8 cellular contexts compared by ENCODE assay signal in the genomic region with DNA sequence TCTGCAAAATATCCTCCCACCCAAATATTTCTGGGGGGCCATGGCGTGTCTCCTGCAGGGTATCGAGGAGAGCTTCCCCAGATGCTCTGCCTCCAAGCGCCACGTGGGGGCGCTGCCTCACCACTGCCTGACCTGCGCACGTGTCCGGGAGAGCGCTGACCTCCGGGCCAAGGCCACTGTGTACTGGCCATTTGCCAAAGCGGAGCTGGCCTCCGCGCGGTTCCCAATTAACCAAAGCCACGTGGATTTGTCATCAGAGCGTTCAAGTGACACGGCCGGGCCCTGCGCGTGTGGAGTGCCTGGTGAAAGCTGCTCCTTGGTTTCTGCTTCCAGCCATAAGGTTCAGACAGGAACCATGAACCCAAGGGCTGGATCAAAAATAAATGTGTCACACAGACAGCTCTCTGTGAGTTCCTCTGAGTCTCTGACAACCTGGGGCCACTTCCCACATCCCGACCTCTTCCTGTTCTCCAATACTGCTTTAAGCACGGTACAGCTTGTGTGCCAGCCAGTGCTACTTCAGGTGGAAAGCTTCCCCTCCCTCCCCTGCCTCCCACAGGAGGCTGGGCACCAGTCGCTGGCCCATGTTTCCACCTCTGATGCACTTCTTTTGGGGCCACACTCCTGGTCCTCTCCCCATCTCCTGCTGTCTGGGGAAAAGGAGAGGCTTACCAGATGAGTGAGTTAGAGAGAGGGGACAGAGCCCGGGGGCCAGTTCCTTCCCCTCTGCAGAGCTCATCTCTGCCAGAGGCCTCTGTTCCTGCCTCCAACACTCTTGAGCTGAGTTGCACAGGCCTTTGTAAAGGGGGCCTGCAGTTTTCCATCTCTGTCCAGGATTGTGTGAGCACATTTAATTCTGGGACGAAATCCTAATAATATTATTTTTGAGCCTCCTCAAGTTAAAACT. TPM values are rescaled to one million over a fixed set of nuclear protein-coding genes. Genes with fewer than 3 reads are reported as not detected.
DNase-seq lines count a peak whose midpoint lies in the region; ATAC-seq and TF ChIP-seq lines count a peak whose summit lies in the region.

No MANE protein-coding gene starts in this region.

- H3K4me1 ChIP-seq in BLaER1 (peaks cover 10% of the 10 kb centered on the region), RWPE2 (ENCODE audit: insufficient read depth, poor library complexity, severe bottlenecking) (no peaks in the 10 kb centered on the region)

- no peaks in the 10 kb centered on the region for H3K9me3 Mint-ChIP-seq in natural killer cell treated with Interleukin-12 subunit alpha and Interleukin-12 subunit beta and Interleukin-15 and Interleukin-18, amount 100 ng/mL, for 72 hours

- no peaks in the 10 kb centered on the region for H3K36me3 Mint-ChIP-seq in natural killer cell treated with Interleukin-12 subunit alpha and Interleukin-12 subunit beta and Interleukin-15 and Interleukin-18, amount 100 ng/mL, for 72 hours

- no peaks in the 10 kb centered on the region for H3K27me3 ChIP-seq in BLaER1
- H3K27me3 ChIP-seq in RWPE2 (ENCODE audit: insufficient read depth, poor library complexity, severe bottlenecking), result no peaks in the 10 kb centered on the region

- no peak overlapping the region for H3K27ac Mint-ChIP-seq in natural killer cell treated with Interleukin-12 subunit alpha and Interleukin-12 subunit beta and Interleukin-15 and Interleukin-18, amount 100 ng/mL, for 72 hours

- peaks cover 0 to 2% of the 10 kb centered on the region in 2 donors for H3K4me1 Mint-ChIP-seq in natural killer cell treated with Interleukin-12 subunit alpha and Interleukin-12 subunit beta and Interleukin-15 and Interleukin-18, amount 100 ng/mL, for 72 hours (ENCODE audit: low read depth in 2 of 2)

- no peaks in the 10 kb centered on the region for H4K20me1 ChIP-seq in BLaER1

- H3K4me2 ChIP-seq in BLaER1, result peak overlapping the region; percentile 47

- H3K9me3 ChIP-seq in BLaER1 (no peaks in the 10 kb centered on the region), RWPE2 (ENCODE audit: severe bottlenecking) (no peaks in the 10 kb centered on the region)

- peak; percentile 81 for ATAC-seq in GM18505 (IDR thresholded peaks at IDR 0.05; ENCODE audit: unreplicated experiment)
- ATAC-seq in HG03378 (IDR thresholded peaks at IDR 0.05; ENCODE audit: unreplicated experiment), result peak; percentile 71
- peak; percentile 55; the same call in 2 of the 3 replicates for ATAC-seq in RWPE2 (ENCODE audit: low read depth)
- peak; percentile 85 for ATAC-seq in esophagus mucosa
- ATAC-seq in natural killer cell treated with Interleukin-12 subunit alpha and Interleukin-12 subunit beta and Interleukin-15 and Interleukin-18, amount 100 ng/mL, for 72 hours, result peak; percentile 58 to 72
- no peak for ATAC-seq in HG03045 (IDR thresholded peaks at IDR 0.05; ENCODE audit: unreplicated experiment)
- ATAC-seq in HG03135 (IDR thresholded peaks at IDR 0.05; ENCODE audit: unreplicated experiment), result no peak

- TF ChIP-seq CTCF in RWPE2 (IDR thresholded peaks at IDR 0.05; ENCODE audit: poor library complexity, severe bottlenecking), result peak; percentile 86

- H3K27me3 Mint-ChIP-seq in natural killer cell treated with Interleukin-12 subunit alpha and Interleukin-12 subunit beta and Interleukin-15 and Interleukin-18, amount 100 ng/mL, for 72 hours, result peaks cover 0 to 3% of the 10 kb centered on the region in 2 donors

- H3K36me3 ChIP-seq in BLaER1 (no peaks in the 10 kb centered on the region), RWPE2 (ENCODE audit: low read depth) (no peaks in the 10 kb centered on the region)

- no peak for TF ChIP-seq POLR2A in GM18505 (IDR thresholded peaks at IDR 0.05; ENCODE audit: borderline replicate concordance, extremely low read depth, insufficient read depth, insufficient read length)

- no peak overlapping the region for H3K4me3 Mint-ChIP-seq in natural killer cell treated with Interleukin-12 subunit alpha and Interleukin-12 subunit beta and Interleukin-15 and Interleukin-18, amount 100 ng/mL, for 72 hours

- H3K27ac ChIP-seq in BLaER1, result no peak overlapping the region
- H3K27ac ChIP-seq in RWPE2 (ENCODE audit: poor library complexity, severe bottlenecking), result no peak overlapping the region

- no peak overlapping the region for H3K9ac ChIP-seq in BLaER1

- no peak for DNase-seq in RWPE2 (ENCODE audit: low spot score)
- DNase-seq in natural killer cell treated with Interleukin-12 subunit alpha and Interleukin-12 subunit beta and Interleukin-15 and Interleukin-18, amount 100 ng/mL, for 72 hours (ENCODE audit: low spot score), result no peak

- no peak overlapping the region for H3K4me3 ChIP-seq in BLaER1
- H3K4me3 ChIP-seq in RWPE2 (ENCODE audit: severe bottlenecking), result no peak overlapping the region

RNA-seq across cellular contexts. Expression of a gene that starts 26.1 kb away (rescaled TPM):
- total RNA-seq in esophagus mucosa, result not detected
- total RNA-seq in natural killer cell treated with Interleukin-12 subunit alpha and Interleukin-12 subunit beta and Interleukin-15 and Interleukin-18, amount 100 ng/mL, for 72 hours, result not detected

Comparison
In these comparisons a context has a peak if more than half of its experiments do, and no peak if none do; other contexts are left out.
1. ATAC-seq: peak in GM18505 (single experiment), HG03378 (single experiment), RWPE2 (single experiment), esophagus mucosa (single experiment) and natural killer cell treated with Interleukin-12 subunit alpha and Interleukin-12 subunit beta and Interleukin-15 and Interleukin-18, amount 100 ng/mL, for 72 hours (2 of 2); none in HG03045 (single experiment) and HG03135 (single experiment).